In the genomic region with DNA sequence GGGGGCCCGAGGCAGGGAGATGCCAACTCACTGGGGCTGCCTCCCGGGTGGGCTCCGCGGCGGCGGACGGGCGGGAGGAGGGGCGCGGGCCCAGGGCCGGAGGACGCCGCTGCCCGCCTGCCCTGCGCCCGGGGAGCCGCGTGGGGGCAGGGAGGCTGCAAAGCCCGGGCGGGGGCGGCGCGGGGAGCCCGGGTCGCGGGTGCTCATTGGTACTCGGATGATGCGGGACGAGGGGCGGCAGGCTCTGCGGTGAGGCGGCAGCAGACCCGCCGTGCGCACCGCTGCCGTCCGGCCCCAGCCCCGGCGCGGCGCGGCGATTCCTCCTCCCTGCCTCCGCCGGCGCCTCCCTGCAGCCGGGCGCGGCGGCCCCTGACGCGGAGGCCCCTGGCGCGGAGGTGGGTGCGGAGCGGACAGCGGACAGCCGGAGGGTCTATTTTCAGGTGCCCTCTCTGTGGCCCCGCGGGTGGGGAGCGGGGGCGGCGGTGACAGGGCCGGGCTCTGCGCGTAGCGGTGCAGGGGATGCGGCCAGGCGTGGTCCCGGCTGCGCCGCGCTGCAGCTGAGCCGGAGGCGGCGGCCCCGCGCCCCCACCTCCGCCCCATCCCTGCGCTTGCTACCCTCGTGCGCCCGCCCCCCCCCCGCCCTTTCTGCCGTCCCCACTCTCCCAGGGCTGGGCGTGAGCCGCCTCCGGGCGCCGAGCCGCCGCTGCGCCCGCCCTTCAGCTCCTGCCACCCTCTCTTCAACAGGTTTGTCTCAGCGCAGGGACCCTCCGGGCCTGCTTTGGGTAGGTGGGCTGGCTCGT, we compare ENCODE assay signal across 8 cellular contexts. TPM values are rescaled to one million over a fixed set of nuclear protein-coding genes. Genes with fewer than 3 reads are reported as not detected.
DNase-seq lines count a peak whose midpoint lies in the region; ATAC-seq and TF ChIP-seq lines count a peak whose summit lies in the region.

No MANE protein-coding gene starts in this region.

- H3K36me3 Mint-ChIP-seq in WTC11 = no peaks in the 10 kb centered on the region

- CTCF ChIA-PET in WTC11 (lab: Charles Lee) = interaction anchor here (0.6 to 1.8 kb wide), 3 partner anchors 46 to 629 kb away, joined by 3 to 5 read pairs (median 4); no protein-coding TSS in a partner anchor

- WGBS in esophagus, 2 donors = 1% methylated on average over 64 to 98 of the region's 98 CpGs

- H3K79me2 ChIP-seq in KMS-11 (ENCODE audit: insufficient read depth, low read depth) = peaks cover 38% of the 10 kb centered on the region

- POLR2A ChIA-PET in WTC11 (lab: Charles Lee) = interaction anchor here (0.5 kb wide), 1 partner anchor 123 kb away, joined by 3 read pairs; no protein-coding TSS in a partner anchor

- H3K9me3 Mint-ChIP-seq in WTC11 = no peaks in the 10 kb centered on the region

- peak overlapping the region; percentile 74 for H3K4me3 ChIP-seq in BLaER1
- H3K4me3 ChIP-seq in KMS-11 (IDR thresholded peaks at IDR 0.05; ENCODE audit: insufficient read depth, low read depth, low read length) = no peak overlapping the region
- H3K4me3 ChIP-seq in esophagus (ENCODE audit: low read depth in 1 of 2, low read length in 2 of 2) = peak overlapping the region; percentile 68 to 80
- H3K4me3 ChIP-seq in muscle layer of duodenum (ENCODE audit: low read depth in 1 of 2, low read length in 2 of 2) = peak overlapping the region; percentile 78 to 81

- peak overlapping the region; percentile 97 for H3K4me2 ChIP-seq in BLaER1
- peak overlapping the region; percentile 93 for H3K4me2 ChIP-seq in KMS-11

- TF ChIP-seq POLR2A in GM19099 (IDR thresholded peaks at IDR 0.05; ENCODE audit: extremely low read depth, insufficient read length, low read depth) = peak; percentile 2

- TF ChIP-seq CTCF in KMS-11 (conservative IDR thresholded peaks at IDR 0.05; ENCODE audit: low read depth, low read length) = no peak
- TF ChIP-seq CTCF in WTC11 (IDR thresholded peaks at IDR 0.05) = no peak

- H3K27me3 Mint-ChIP-seq in WTC11 (ENCODE audit: low read depth) = no peaks in the 10 kb centered on the region; the same call in none of the 2 replicates

- peak overlapping the region; percentile 77 for H2AFZ ChIP-seq in KMS-11 (ENCODE audit: low read depth)

- DNase-seq in WTC11 (ENCODE audit: low spot score) (peak; percentile 49), kidney glomerular epithelial cell (lab: John Stamatoyannopoulos, UW) (no peak)

- H3K27me3 ChIP-seq in BLaER1 (peaks cover 73% of the 10 kb centered on the region), KMS-11 (ENCODE audit: insufficient read depth, low read depth) (no peaks in the 10 kb centered on the region), esophagus (ENCODE audit: control insufficient read depth in 1 of 2, insufficient read depth in 2 of 2, low read length in 2 of 2) (no peaks in the 10 kb centered on the region), muscle layer of duodenum (ENCODE audit: low read depth, low read length) (peaks cover 4% of the 10 kb centered on the region)

- H3K4me1 Mint-ChIP-seq in WTC11 = peaks cover 35% of the 10 kb centered on the region

- H3K4me1 ChIP-seq in BLaER1 (peaks cover 21% of the 10 kb centered on the region), KMS-11 (ENCODE audit: low read depth, poor library complexity, severe bottlenecking) (peaks cover 25% of the 10 kb centered on the region), esophagus (ENCODE audit: control insufficient read depth in 2 of 2, insufficient read depth in 2 of 2, low read length in 1 of 2) (peaks cover 3% of the 10 kb centered on the region in 2 donors), muscle layer of duodenum (ENCODE audit: control insufficient read depth in 1 of 2, insufficient read depth in 2 of 2, low read length in 2 of 2) (peaks cover 0 to 37% of the 10 kb centered on the region in 2 donors)

- H3K9me3 ChIP-seq in BLaER1 = no peaks in the 10 kb centered on the region
- no peaks in the 10 kb centered on the region for H3K9me3 ChIP-seq in esophagus (ENCODE audit: control insufficient read depth in 2 of 2, insufficient read depth in 1 of 2, low read depth in 1 of 2, low read length in 1 of 2)
- H3K9me3 ChIP-seq in muscle layer of duodenum (ENCODE audit: control insufficient read depth in 1 of 2, low read length in 2 of 2) = no peaks in the 10 kb centered on the region

- H3K9ac ChIP-seq in BLaER1 (peak overlapping the region; percentile 38; the same call in 1 of the 2 replicates), KMS-11 (peak overlapping the region; percentile 66)

- no peak overlapping the region for H3K27ac Mint-ChIP-seq in WTC11

- ATAC-seq in WTC11 = peak; percentile 16
- ATAC-seq in GM21576 (IDR thresholded peaks at IDR 0.05; ENCODE audit: unreplicated experiment) = no peak

- H3K4me3 Mint-ChIP-seq in WTC11 = peak overlapping the region; percentile 92

- H3K27ac ChIP-seq in BLaER1 (no peak overlapping the region), KMS-11 (peak overlapping the region; percentile 41), esophagus (ENCODE audit: low read depth in 2 of 2, low read length in 1 of 2) (peak overlapping the region; percentile 65 to 79), muscle layer of duodenum (ENCODE audit: low read length) (peak overlapping the region; percentile 33)

- H4K20me1 ChIP-seq in BLaER1 (peaks cover 24% of the 10 kb centered on the region), KMS-11 (ENCODE audit: insufficient read depth) (no peaks in the 10 kb centered on the region)

- no peaks in the 10 kb centered on the region for H3K36me3 ChIP-seq in BLaER1
- H3K36me3 ChIP-seq in KMS-11 (ENCODE audit: insufficient read depth) = no peaks in the 10 kb centered on the region
- H3K36me3 ChIP-seq in esophagus (ENCODE audit: control insufficient read depth in 2 of 2, insufficient read depth in 2 of 2, low read length in 1 of 2) = no peaks in the 10 kb centered on the region
- no peaks in the 10 kb centered on the region for H3K36me3 ChIP-seq in muscle layer of duodenum (ENCODE audit: control insufficient read depth in 1 of 2, insufficient read depth in 2 of 2, low read length in 2 of 2)

TF ChIP-seq in WTC11, 78 proteins besides CTCF, POLR2A, EP300 and RAD21:
- TF ChIP-seq NFE2L1 (CRISPR knock-in tag; IDR thresholded peaks at IDR 0.05) = no peak
- no peak for TF ChIP-seq GRHL2 (CRISPR knock-in tag; IDR thresholded peaks at IDR 0.05; ENCODE audit: insufficient replicate concordance, severe bottlenecking)
- TF ChIP-seq ZNF512 (CRISPR knock-in tag; IDR thresholded peaks at IDR 0.05; ENCODE audit: borderline replicate concordance) = no peak
- no peak for TF ChIP-seq SMAD4 (CRISPR knock-in tag; IDR thresholded peaks at IDR 0.05)
- TF ChIP-seq HMGXB4 (CRISPR knock-in tag; IDR thresholded peaks at IDR 0.05) = peak; percentile 34
- TF ChIP-seq FOXK1 (CRISPR knock-in tag; IDR thresholded peaks at IDR 0.05) = 0 out of 2 replicates have a peak, but pooled peaks have one; percentile 7
- no peak for TF ChIP-seq MYBL2 (CRISPR knock-in tag; IDR thresholded peaks at IDR 0.05)
- TF ChIP-seq E2F4 (CRISPR knock-in tag; IDR thresholded peaks at IDR 0.05; ENCODE audit: borderline replicate concordance, low read depth) = no peak
- TF ChIP-seq FOXP1 (CRISPR knock-in tag; IDR thresholded peaks at IDR 0.05; ENCODE audit: borderline replicate concordance) = no peak
- TF ChIP-seq NR2C2 (CRISPR knock-in tag; IDR thresholded peaks at IDR 0.05) = no peak
- no peak for TF ChIP-seq CREM (CRISPR knock-in tag; IDR thresholded peaks at IDR 0.05)
- no peak for TF ChIP-seq MLX (CRISPR knock-in tag; IDR thresholded peaks at IDR 0.05)
- TF ChIP-seq TCF7 (CRISPR knock-in tag; IDR thresholded peaks at IDR 0.05; ENCODE audit: low read depth) = no peak

RNA-seq across cellular contexts. Expression of gene SPTBN1, which starts 0.6 kb away (rescaled TPM):
- 171 to 204 TPM (median 172 TPM) in 3 replicates for total RNA-seq in WTC11 (2021)
- polyA plus RNA-seq in esophagus = 10 to 100 TPM; 19.7 to 24.1 TPM
